Comparison of ENCODE assay signal across 17 cellular contexts in the genomic region with DNA sequence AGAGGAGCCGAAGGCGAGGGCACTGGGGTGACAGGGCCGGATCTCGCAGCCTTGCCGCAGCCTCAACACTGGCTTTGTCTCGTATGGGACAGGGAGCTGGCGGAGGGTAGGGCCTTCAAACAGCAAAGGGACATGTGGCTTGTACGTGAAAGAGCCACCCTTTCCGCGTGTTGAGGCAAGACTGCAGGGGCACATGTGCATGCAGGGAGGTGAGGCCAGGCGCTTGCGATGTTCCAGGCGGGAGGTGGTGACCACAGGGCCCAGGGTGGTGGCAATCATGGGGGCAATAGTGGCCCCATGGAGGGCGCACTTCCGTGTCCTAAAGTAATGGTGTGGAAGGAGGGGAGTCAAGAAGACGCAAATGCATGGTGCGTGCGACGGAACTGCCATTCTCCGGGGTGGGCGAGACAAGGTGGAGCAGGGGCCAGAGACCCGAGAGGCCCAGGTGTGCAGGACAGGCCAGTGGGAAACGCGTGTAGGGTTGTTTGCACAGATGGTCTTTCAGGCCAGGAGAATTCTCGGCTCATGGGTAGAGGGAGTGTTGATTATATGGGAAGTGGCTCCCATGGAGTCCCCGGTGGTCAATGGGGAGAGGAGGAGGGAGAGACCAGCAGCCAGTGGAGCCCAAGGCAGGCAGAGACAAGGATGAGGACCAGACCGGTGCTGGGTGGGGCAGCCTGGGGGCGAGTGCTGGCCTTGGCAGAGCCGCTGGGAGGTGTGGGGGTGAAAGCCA.
"Had no signal": no experiment of that assay in that cellular context is flagged by ENCODE, and none has a peak within 500 bp of the region (broad histone marks: within the 10 kb centered on the region; RNA-seq: fewer than 3 reads in every experiment).

No MANE protein-coding gene starts in this region.

- H3K4me1 Mint-ChIP-seq: activated CD4-positive, alpha-beta T cell treated with anti-CD3 and anti-CD28 coated beads, Interleukin-2, amount 10 ng/mL, durations not matched to agents 24 days and 14 days; stimulated activated naive B cell treated with anti-CD40 and anti-IgM and Interleukin-4, amounts not matched to agents 10 μg/mL and 1 μg/mL and 100 μg/mL, for 72 hours had no signal

- H3K4me1 ChIP-seq: gastroesophageal sphincter, left lung, thyroid gland had no signal

- H3K36me3 Mint-ChIP-seq: natural killer cell treated with Interleukin-12 subunit alpha and Interleukin-12 subunit beta and Interleukin-15 and Interleukin-18, amount 100 ng/mL, for 72 hours; stimulated activated naive B cell treated with anti-CD40 and anti-IgM and Interleukin-4, amounts not matched to agents 10 μg/mL and 1 μg/mL and 100 μg/mL, for 72 hours had no signal

- ATAC-seq: activated CD8-positive, alpha-beta T cell treated with anti-CD3 and anti-CD28 coated beads, Interleukin-2, amount 10 ng/mL, durations not matched to agents 7 days and 5 days; gastroesophageal sphincter; left lung; natural killer cell treated with Interleukin-12 subunit alpha and Interleukin-12 subunit beta and Interleukin-15 and Interleukin-18, amount 100 ng/mL, for 72 hours; stimulated activated naive B cell treated with anti-CD40 and anti-IgM and Interleukin-4, amounts not matched to agents 10 μg/mL and 1 μg/mL and 100 μg/mL, for 72 hours had no signal

- H3K27ac ChIP-seq: gastroesophageal sphincter, left lung, ovary, thyroid gland had no signal

- DNase-seq: activated CD4-positive, alpha-beta T cell treated with anti-CD3 and anti-CD28 coated beads, Interleukin-2, amount 10 ng/mL, durations not matched to agents 24 days and 14 days; activated CD4-positive, CD25-positive, alpha-beta regulatory T cell; activated naive CD4-positive, alpha-beta T cell treated with Interleukin-2 at 50 U/mL for 16 hours; activated T-cell treated with anti-CD3 and anti-CD28 coated beads for 4 hours; anterior cingulate cortex; cerebellar nuclear complex; erythroblast; left lung; ovary; stimulated activated naive B cell treated with anti-CD40 and anti-IgM and Interleukin-4, amounts not matched to agents 10 μg/mL and 1 μg/mL and 100 μg/mL, for 72 hours; thyroid gland had no signal

- H3K27me3 ChIP-seq: gastroesophageal sphincter, left lung, ovary, thyroid gland had no signal

- H3K27me3 Mint-ChIP-seq: activated CD4-positive, alpha-beta T cell treated with anti-CD3 and anti-CD28 coated beads, Interleukin-2, amount 10 ng/mL, durations not matched to agents 24 days and 14 days had no signal

- H3K9me3 ChIP-seq: left lung, ovary, thyroid gland had no signal

- H3K9me3 Mint-ChIP-seq: activated CD4-positive, alpha-beta T cell treated with anti-CD3 and anti-CD28 coated beads, Interleukin-2, amount 10 ng/mL, durations not matched to agents 24 days and 14 days; natural killer cell treated with Interleukin-12 subunit alpha and Interleukin-12 subunit beta and Interleukin-15 and Interleukin-18, amount 100 ng/mL, for 72 hours; T-helper 2 cell treated with Interferon-gamma antibody and Interleukin-4, amounts not matched to agents 5 μg/mL and 100 μg/mL, for 36 hours had no signal

- H3K27ac Mint-ChIP-seq: activated CD4-positive, alpha-beta T cell treated with anti-CD3 and anti-CD28 coated beads, Interleukin-2, amount 10 ng/mL, durations not matched to agents 24 days and 14 days; activated CD8-positive, alpha-beta T cell treated with anti-CD3 and anti-CD28 coated beads, Interleukin-2, amount 10 ng/mL, durations not matched to agents 7 days and 5 days; natural killer cell treated with Interleukin-12 subunit alpha and Interleukin-12 subunit beta and Interleukin-15 and Interleukin-18, amount 100 ng/mL, for 72 hours; stimulated activated naive B cell treated with anti-CD40 and anti-IgM and Interleukin-4, amounts not matched to agents 10 μg/mL and 1 μg/mL and 100 μg/mL, for 72 hours; T-helper 2 cell treated with Interferon-gamma antibody and Interleukin-4, amounts not matched to agents 5 μg/mL and 100 μg/mL, for 36 hours had no signal

- H3K4me3 Mint-ChIP-seq: activated CD4-positive, alpha-beta T cell treated with anti-CD3 and anti-CD28 coated beads, Interleukin-2, amount 10 ng/mL, durations not matched to agents 24 days and 14 days; activated CD8-positive, alpha-beta T cell treated with anti-CD3 and anti-CD28 coated beads, Interleukin-2, amount 10 ng/mL, durations not matched to agents 7 days and 5 days; natural killer cell treated with Interleukin-12 subunit alpha and Interleukin-12 subunit beta and Interleukin-15 and Interleukin-18, amount 100 ng/mL, for 72 hours; stimulated activated naive B cell treated with anti-CD40 and anti-IgM and Interleukin-4, amounts not matched to agents 10 μg/mL and 1 μg/mL and 100 μg/mL, for 72 hours; T-helper 2 cell treated with Interferon-gamma antibody and Interleukin-4, amounts not matched to agents 5 μg/mL and 100 μg/mL, for 36 hours had no signal

- FAIRE-seq: keratinocyte, urothelium cell line had no signal

- H3K36me3 ChIP-seq: gastroesophageal sphincter, left lung, ovary, thyroid gland had no signal

- H3K4me3 ChIP-seq: gastroesophageal sphincter, left lung, ovary, thyroid gland had no signal
